18 cellular contexts compared by ENCODE assay signal in the genomic region with DNA sequence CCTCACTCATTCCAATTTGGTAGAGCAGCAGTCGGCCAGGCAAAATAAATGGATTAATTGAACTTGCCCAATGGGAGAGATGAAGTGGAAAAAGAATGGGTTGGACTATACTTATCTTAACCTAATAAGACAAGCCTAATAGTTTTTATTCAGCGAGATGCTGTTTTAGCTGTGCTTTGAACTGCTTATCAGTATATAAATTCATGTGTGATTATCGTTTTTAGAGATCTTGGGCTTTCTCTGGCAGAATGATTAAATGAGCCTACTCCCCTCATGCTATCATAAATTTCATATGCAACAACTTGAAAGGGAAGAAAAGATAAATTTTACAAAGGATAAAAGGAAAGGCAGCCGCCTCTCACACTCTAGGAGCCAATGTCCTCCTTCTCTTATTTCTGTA. TPM values are rescaled to one million over a fixed set of nuclear protein-coding genes. Genes with fewer than 3 reads are reported as not detected.
DNase-seq lines count a peak whose midpoint lies in the region; ATAC-seq and TF ChIP-seq lines count a peak whose summit lies in the region.
"Had no signal": no experiment of that assay in that cellular context is flagged by ENCODE, and none has a peak within 500 bp of the region (broad histone marks: within the 10 kb centered on the region; RNA-seq: fewer than 3 reads in every experiment).

No MANE protein-coding gene starts in this region.

- H3K4me1 ChIP-seq in HEK293 (ENCODE audit: control insufficient read depth, insufficient read depth, low read length) (peaks cover 4% of the 10 kb centered on the region; the same call in 1 of the 2 replicates), uterus (no peaks in the 10 kb centered on the region)
- H3K4me1 ChIP-seq: BLaER1 treated with 17β-estradiol and CSF1 and Interleukin-3, amounts not matched to agents 10 nM and 100 nM; Caco-2 had no signal

- intact Hi-C loops in uterus (cut with DNase I; ENCODE audit: low total_unique reads), result no loop called here

- ATAC-seq in SK-N-SH treated with all-trans-retinoic acid at 6 μM for 48 hours, result no peak
- ATAC-seq in HG02623 (IDR thresholded peaks at IDR 0.05; ENCODE audit: unreplicated experiment), result no peak
- ATAC-seq: A549; CD8-positive, alpha-beta T cell had no signal

- CTCF ChIA-PET in HEK293 (lab: Yijun Ruan, JAX), result no interaction called here

- H3K4me3 ChIP-seq in HEK293 (ENCODE audit: low read depth, low read length) (no peak overlapping the region), uterus (no peak overlapping the region)
- H3K4me3 ChIP-seq: A549; BLaER1 treated with 17β-estradiol and CSF1 and Interleukin-3, amounts not matched to agents 10 nM and 100 nM had no signal

- TF ChIP-seq POLR2A in uterus (IDR thresholded peaks at IDR 0.05), result no peak

- H3K27me3 ChIP-seq in uterus, result no peaks in the 10 kb centered on the region
- H3K27me3 ChIP-seq: BLaER1 treated with 17β-estradiol and CSF1 and Interleukin-3, amounts not matched to agents 10 nM and 100 nM had no signal

- H3K27ac ChIP-seq in HEK293 (ENCODE audit: extremely low read depth, low read depth, low read length), result no peak overlapping the region
- H3K27ac ChIP-seq in uterus, result no peak overlapping the region
- H3K27ac ChIP-seq: 22Rv1; BLaER1 treated with 17β-estradiol and CSF1 and Interleukin-3, amounts not matched to agents 10 nM and 100 nM; C4-2B had no signal

- DNase-seq in left kidney (ENCODE audit: low read depth, low spot score) (peak; percentile 13), uterus (no peak), NCI-H748 (lab: John Stamatoyannopoulos, UW; ENCODE audit: unreplicated experiment) (no peak)
- DNase-seq: AML-193; Caco-2; Calu3; CD4-positive, alpha-beta T cell; CD8-positive, alpha-beta T cell; DMS79 treated with DMSO at 0.1 percent for 48 hours; GF-D8 had no signal

- POLR2A ChIA-PET in HEK293 (lab: Yijun Ruan, JAX), result no interaction called here

- no peak for TF ChIP-seq CTCF in HEK293 (tag by site-specific recombination; IDR thresholded peaks at IDR 0.05)
- TF ChIP-seq CTCF in uterus (IDR thresholded peaks at IDR 0.05), result no peak

- no peaks in the 10 kb centered on the region for H3K9me3 ChIP-seq in HEK293 (ENCODE audit: control insufficient read depth, insufficient read depth, low read depth, low read length)
- no peaks in the 10 kb centered on the region for H3K9me3 ChIP-seq in uterus
- H3K9me3 ChIP-seq: A549; BLaER1 treated with 17β-estradiol and CSF1 and Interleukin-3, amounts not matched to agents 10 nM and 100 nM; Caco-2 had no signal

- H3K36me3 ChIP-seq in HEK293 (ENCODE audit: control insufficient read depth in 2 of 2, insufficient read depth in 1 of 2, low read length in 2 of 2) (no peaks in the 10 kb centered on the region), uterus (no peaks in the 10 kb centered on the region)
- H3K36me3 ChIP-seq: BLaER1 treated with 17β-estradiol and CSF1 and Interleukin-3, amounts not matched to agents 10 nM and 100 nM had no signal

TF ChIP-seq in HEK293, 187 proteins besides CTCF, POLR2A, EP300 and RAD21:
- TF ChIP-seq ZBTB26 (tag by site-specific recombination; optimal IDR thresholded peaks at IDR 0.05), result no peak
- TF ChIP-seq TCF7L2 (IDR thresholded peaks at IDR 0.05; ENCODE audit: borderline replicate concordance, low read depth, low read length), result peak; percentile 82; the same call in 1 of the 2 replicates

TF ChIP-seq in SK-N-SH treated with all-trans-retinoic acid at 6 μM for 48 hours, 23 proteins besides CTCF, POLR2A, EP300 and RAD21:
- TF ChIP-seq TCF4 (CRISPR knock-in tag; IDR thresholded peaks at IDR 0.05; ENCODE audit: borderline replicate concordance) (peak; percentile 79), CSRNP3 (CRISPR knock-in tag; IDR thresholded peaks at IDR 0.05) (0 out of 2 replicates have a peak, but pooled peaks have one; percentile 16), ISL1 (CRISPR knock-in tag; IDR thresholded peaks at IDR 0.05) (peak; percentile 55), GLIS3 (CRISPR knock-in tag; IDR thresholded peaks at IDR 0.05) (no peak), TOX (CRISPR knock-in tag; IDR thresholded peaks at IDR 0.05; ENCODE audit: borderline replicate concordance) (no peak)
- TF ChIP-seq, protein P1, sequence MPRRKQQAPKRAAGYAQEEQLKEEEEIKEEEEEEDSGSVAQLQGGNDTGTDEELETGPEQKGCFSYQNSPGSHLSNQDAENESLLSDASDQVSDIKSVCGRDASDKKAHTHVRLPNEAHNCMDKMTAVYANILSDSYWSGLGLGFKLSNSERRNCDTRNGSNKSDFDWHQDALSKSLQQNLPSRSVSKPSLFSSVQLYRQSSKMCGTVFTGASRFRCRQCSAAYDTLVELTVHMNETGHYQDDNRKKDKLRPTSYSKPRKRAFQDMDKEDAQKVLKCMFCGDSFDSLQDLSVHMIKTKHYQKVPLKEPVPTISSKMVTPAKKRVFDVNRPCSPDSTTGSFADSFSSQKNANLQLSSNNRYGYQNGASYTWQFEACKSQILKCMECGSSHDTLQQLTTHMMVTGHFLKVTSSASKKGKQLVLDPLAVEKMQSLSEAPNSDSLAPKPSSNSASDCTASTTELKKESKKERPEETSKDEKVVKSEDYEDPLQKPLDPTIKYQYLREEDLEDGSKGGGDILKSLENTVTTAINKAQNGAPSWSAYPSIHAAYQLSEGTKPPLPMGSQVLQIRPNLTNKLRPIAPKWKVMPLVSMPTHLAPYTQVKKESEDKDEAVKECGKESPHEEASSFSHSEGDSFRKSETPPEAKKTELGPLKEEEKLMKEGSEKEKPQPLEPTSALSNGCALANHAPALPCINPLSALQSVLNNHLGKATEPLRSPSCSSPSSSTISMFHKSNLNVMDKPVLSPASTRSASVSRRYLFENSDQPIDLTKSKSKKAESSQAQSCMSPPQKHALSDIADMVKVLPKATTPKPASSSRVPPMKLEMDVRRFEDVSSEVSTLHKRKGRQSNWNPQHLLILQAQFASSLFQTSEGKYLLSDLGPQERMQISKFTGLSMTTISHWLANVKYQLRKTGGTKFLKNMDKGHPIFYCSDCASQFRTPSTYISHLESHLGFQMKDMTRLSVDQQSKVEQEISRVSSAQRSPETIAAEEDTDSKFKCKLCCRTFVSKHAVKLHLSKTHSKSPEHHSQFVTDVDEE (CRISPR knock-in tag; IDR thresholded peaks at IDR 0.05), result peak; percentile 89

RNA-seq across cellular contexts. Expression of gene SNAP25, which starts 59.8 kb away (rescaled TPM):
- total RNA-seq in uterus, result 10 to 100 TPM in 3 of 4 donors, 1 to 10 TPM in 1; 5.3 to 28.3 (median 22.9) TPM
- total RNA-seq: B cell; Caco-2; CD4-positive, alpha-beta T cell; CD8-positive, alpha-beta T cell had no signal
